9 cellular contexts compared by ENCODE assay signal in the genomic region with DNA sequence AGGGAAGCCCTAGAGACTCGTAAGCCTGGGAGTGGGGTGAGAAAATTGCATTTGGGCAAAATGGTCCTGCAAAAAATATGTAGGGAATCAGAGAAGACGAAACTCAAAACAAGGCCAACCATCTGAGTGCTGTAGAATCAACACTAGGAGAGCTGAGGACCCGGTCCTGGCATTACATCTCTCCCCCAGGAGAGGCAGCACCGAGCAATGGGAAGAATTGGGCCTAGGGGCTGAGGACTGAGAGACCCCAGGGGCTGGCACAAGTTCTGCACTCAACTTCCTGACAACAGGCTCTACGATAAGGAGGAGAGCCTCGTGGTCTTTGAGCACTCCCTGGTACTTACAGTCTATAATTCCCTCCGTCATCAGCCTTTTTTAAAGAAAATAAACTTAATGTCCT.
A peak's percentile ranks its signal among the peaks of the same experiment; 100 is the strongest.
DNase-seq lines count a peak whose midpoint lies in the region; ATAC-seq and TF ChIP-seq lines count a peak whose summit lies in the region.
"Had no signal": no experiment of that assay in that cellular context is flagged by ENCODE, and none has a peak within 500 bp of the region (broad histone marks: within the 10 kb centered on the region; RNA-seq: fewer than 3 reads in every experiment).

No MANE protein-coding gene starts in this region.

- no peaks in the 10 kb centered on the region for H3K36me3 ChIP-seq in ACC112 (ENCODE audit: insufficient read depth, low read length)

- no peaks in the 10 kb centered on the region for H3K79me2 ChIP-seq in ACC112 (ENCODE audit: control insufficient read depth, insufficient read depth, low read length, unreplicated experiment)

- ATAC-seq in HG02870 (IDR thresholded peaks at IDR 0.05; ENCODE audit: unreplicated experiment) = no peak

- DNase-seq in iPS DF 19.7 (ENCODE audit: low read depth, low spot score) (peak; percentile 30), OCI-M2 (lab: John Stamatoyannopoulos, UW; ENCODE audit: unreplicated experiment) (no peak), GM19240 (ENCODE audit: insufficient read length, low spot score) (no peak)
- no peak for DNase-seq in effector CD4-positive, alpha-beta T cell
- DNase-seq: activated T-cell treated with anti-CD3 and anti-CD28 coated beads for 4 hours had no signal

- H3K27me3 ChIP-seq in ACC112 (ENCODE audit: insufficient read depth, low read length) = no peaks in the 10 kb centered on the region

- H3K27ac ChIP-seq in ACC112 (ENCODE audit: low read depth, low read length) = peak overlapping the region; percentile 81
- no peak overlapping the region for H3K27ac ChIP-seq in VCaP

- no peak overlapping the region for H2AFZ ChIP-seq in ACC112 (ENCODE audit: low read length, unreplicated experiment)

- TF ChIP-seq CTCF in GM12874 (IDR thresholded peaks at IDR 0.05; ENCODE audit: insufficient read depth, low read depth, low read length) (peak; percentile 43; the same call in 1 of the 2 replicates), VCaP (conservative IDR thresholded peaks at IDR 0.05) (peak; percentile 26; the same call in 1 of the 2 replicates)

- H3K4me3 ChIP-seq in ACC112 (ENCODE audit: low read depth, low read length) = no peak overlapping the region

- H3K4me1 ChIP-seq in ACC112 (ENCODE audit: control insufficient read depth, insufficient read depth, low read length, unreplicated experiment) = peaks cover 53% of the 10 kb centered on the region
